1 cellular context compared by ENCODE assay signal in the genomic region with DNA sequence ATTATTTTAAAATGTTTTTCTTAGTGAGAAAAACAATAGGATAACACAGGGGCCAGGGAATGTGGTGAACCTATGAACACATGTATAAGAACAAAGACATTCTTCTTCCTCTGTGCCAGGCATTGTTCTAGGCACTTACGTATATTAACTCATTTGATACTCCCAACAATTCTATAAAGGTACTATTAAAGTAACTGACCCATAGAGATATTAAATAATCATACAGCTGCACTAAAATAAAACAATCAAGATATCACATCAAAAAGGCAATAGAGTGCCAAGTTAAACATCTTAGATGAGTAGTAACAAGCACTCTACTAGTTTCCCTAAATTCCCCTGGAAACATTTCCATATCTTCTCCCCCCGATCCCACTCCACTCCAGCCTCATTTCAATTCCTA.
TF ChIP-seq lines count a peak whose summit lies in the region.

No MANE protein-coding gene starts in this region.

TF ChIP-seq in GM23338, 12 proteins besides CTCF, POLR2A, EP300 and RAD21 (continued from another document):
- TF ChIP-seq, protein P1, sequence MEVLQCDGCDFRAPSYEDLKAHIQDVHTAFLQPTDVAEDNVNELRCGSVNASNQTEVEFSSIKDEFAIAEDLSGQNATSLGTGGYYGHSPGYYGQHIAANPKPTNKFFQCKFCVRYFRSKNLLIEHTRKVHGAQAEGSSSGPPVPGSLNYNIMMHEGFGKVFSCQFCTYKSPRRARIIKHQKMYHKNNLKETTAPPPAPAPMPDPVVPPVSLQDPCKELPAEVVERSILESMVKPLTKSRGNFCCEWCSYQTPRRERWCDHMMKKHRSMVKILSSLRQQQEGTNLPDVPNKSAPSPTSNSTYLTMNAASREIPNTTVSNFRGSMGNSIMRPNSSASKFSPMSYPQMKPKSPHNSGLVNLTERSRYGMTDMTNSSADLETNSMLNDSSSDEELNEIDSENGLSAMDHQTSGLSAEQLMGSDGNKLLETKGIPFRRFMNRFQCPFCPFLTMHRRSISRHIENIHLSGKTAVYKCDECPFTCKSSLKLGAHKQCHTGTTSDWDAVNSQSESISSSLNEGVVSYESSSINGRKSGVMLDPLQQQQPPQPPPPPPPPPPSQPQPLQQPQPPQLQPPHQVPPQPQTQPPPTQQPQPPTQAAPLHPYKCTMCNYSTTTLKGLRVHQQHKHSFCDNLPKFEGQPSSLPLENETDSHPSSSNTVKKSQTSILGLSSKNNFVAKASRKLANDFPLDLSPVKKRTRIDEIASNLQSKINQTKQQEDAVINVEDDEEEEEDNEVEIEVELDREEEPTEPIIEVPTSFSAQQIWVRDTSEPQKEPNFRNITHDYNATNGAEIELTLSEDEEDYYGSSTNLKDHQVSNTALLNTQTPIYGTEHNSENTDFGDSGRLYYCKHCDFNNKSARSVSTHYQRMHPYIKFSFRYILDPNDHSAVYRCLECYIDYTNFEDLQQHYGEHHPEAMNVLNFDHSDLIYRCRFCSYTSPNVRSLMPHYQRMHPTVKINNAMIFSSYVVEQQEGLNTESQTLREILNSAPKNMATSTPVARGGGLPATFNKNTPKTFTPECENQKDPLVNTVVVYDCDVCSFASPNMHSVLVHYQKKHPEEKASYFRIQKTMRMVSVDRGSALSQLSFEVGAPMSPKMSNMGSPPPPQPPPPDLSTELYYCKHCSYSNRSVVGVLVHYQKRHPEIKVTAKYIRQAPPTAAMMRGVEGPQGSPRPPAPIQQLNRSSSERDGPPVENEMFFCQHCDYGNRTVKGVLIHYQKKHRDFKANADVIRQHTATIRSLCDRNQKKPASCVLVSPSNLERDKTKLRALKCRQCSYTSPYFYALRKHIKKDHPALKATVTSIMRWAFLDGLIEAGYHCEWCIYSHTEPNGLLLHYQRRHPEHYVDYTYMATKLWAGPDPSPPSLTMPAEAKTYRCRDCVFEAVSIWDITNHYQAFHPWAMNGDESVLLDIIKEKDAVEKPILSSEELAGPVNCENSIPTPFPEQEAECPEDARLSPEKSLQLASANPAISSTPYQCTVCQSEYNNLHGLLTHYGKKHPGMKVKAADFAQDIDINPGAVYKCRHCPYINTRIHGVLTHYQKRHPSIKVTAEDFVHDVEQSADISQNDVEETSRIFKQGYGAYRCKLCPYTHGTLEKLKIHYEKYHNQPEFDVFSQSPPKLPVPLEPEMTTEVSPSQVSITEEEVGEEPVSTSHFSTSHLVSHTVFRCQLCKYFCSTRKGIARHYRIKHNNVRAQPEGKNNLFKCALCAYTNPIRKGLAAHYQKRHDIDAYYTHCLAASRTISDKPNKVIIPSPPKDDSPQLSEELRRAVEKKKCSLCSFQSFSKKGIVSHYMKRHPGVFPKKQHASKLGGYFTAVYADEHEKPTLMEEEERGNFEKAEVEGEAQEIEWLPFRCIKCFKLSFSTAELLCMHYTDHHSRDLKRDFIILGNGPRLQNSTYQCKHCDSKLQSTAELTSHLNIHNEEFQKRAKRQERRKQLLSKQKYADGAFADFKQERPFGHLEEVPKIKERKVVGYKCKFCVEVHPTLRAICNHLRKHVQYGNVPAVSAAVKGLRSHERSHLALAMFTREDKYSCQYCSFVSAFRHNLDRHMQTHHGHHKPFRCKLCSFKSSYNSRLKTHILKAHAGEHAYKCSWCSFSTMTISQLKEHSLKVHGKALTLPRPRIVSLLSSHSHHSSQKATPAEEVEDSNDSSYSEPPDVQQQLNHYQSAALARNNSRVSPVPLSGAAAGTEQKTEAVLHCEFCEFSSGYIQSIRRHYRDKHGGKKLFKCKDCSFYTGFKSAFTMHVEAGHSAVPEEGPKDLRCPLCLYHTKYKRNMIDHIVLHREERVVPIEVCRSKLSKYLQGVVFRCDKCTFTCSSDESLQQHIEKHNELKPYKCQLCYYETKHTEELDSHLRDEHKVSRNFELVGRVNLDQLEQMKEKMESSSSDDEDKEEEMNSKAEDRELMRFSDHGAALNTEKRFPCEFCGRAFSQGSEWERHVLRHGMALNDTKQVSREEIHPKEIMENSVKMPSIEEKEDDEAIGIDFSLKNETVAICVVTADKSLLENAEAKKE (CRISPR knock-in tag; IDR thresholded peaks at IDR 0.05): no peak
- TF ChIP-seq JUNB (IDR thresholded peaks at IDR 0.05; ENCODE audit: unreplicated experiment): no peak
- TF ChIP-seq POLR2AphosphoS5 (IDR thresholded peaks at IDR 0.05; ENCODE audit: low read depth): no peak
